ENCODE assay signal across 13 cellular contexts in the genomic region with DNA sequence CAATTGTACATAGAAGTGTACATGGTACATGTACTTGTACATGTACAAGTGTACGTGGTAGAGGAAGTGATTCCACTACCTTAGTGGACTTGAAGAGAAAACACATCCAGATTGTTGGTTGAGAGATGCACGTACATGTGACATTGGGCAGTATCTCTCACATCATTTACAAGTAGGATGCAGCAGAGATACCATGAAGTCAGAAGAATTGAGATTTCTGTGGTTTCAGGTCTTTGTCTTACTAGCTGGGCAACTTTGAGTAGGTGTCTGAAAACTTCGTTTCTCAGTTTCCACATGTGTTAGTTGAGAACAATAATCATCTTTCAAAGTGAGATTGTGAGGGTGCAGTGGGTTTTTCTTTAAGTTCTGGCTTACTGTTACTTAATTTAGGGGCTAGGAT. TPM values are rescaled to one million over a fixed set of nuclear protein-coding genes. Genes with fewer than 3 reads are reported as not detected.
DNase-seq lines count a peak whose midpoint lies in the region; ATAC-seq, FAIRE-seq and TF ChIP-seq lines count a peak whose summit lies in the region.
"Had no signal": no experiment of that assay in that cellular context is flagged by ENCODE, and none has a peak within 500 bp of the region (broad histone marks: within the 10 kb centered on the region; RNA-seq: fewer than 3 reads in every experiment).

No MANE protein-coding gene starts in this region.

- no peaks in the 10 kb centered on the region for H3K4me1 ChIP-seq in SJCRH30
- H3K4me1 ChIP-seq: parathyroid adenoma, SJSA1 had no signal

- no peaks in the 10 kb centered on the region for H3K27me3 ChIP-seq in SJCRH30
- H3K27me3 ChIP-seq in brain microvascular endothelial cell (replicated peaks) = no peaks in the 10 kb centered on the region
- H3K27me3 ChIP-seq: SJSA1 had no signal

- ATAC-seq in activated T-cell treated with anti-CD3 and anti-CD28 coated beads, Interleukin-2, amount 50 U/mL, for 4 hours = peak; percentile 80 to 83
- ATAC-seq in GM21619 (IDR thresholded peaks at IDR 0.05; ENCODE audit: unreplicated experiment) = peak; percentile 96
- ATAC-seq in HG03175 (IDR thresholded peaks at IDR 0.05; ENCODE audit: unreplicated experiment) = peak; percentile 70
- ATAC-seq in stimulated activated memory B cell treated with anti-CD40 and anti-IgM and Interleukin-4, amounts not matched to agents 10 μg/mL and 1 μg/mL and 100 μg/mL, for 72 hours = peak; percentile 62
- ATAC-seq: left cardiac atrium had no signal

- TF ChIP-seq CTCF in brain microvascular endothelial cell (IDR thresholded peaks at IDR 0.05; ENCODE audit: low read depth, low read length, missing control alignments) = no peak
- no peak for TF ChIP-seq CTCF in D721Med (IDR thresholded peaks at IDR 0.05; ENCODE audit: insufficient read depth, missing control alignments)

- H3K4me1 Mint-ChIP-seq in activated T-cell treated with anti-CD3 and anti-CD28 coated beads, Interleukin-2, amount 50 U/mL, for 4 hours (ENCODE audit: low read depth) = peaks cover 14% of the 10 kb centered on the region
- H3K4me1 Mint-ChIP-seq in stimulated activated memory B cell treated with anti-CD40 and anti-IgM and Interleukin-4, amounts not matched to agents 10 μg/mL and 1 μg/mL and 100 μg/mL, for 72 hours = no peaks in the 10 kb centered on the region

- H3K4me3 ChIP-seq in SJCRH30 (no peak overlapping the region), brain microvascular endothelial cell (ENCODE audit: low read depth, low read length) (no peak overlapping the region)
- H3K4me3 ChIP-seq: SJSA1 had no signal

- no peak for DNase-seq in activated T-cell treated with anti-CD3 and anti-CD28 coated beads, Interleukin-2, amount 50 U/mL, for 4 hours
- DNase-seq in activated T-cell treated with anti-CD3 and anti-CD28 coated beads, Interleukin-2, amount 50 U/mL, for 48 hours = no peak
- DNase-seq in SJCRH30 = no peak
- no peak for DNase-seq in brain microvascular endothelial cell
- DNase-seq in D721Med (ENCODE audit: insufficient read length, low spot score) = no peak
- DNase-seq: activated CD4-positive, alpha-beta T cell treated with anti-CD3 and anti-CD28 coated beads, Interleukin-2, amount 50 U/mL, for 48 hours; left cardiac atrium had no signal

- FAIRE-seq in D721Med (lab: Jason Lieb, UNC) = no peak
- FAIRE-seq: G401.6 had no signal

- H3K27ac ChIP-seq in SJCRH30 = no peak overlapping the region
- no peak overlapping the region for H3K27ac ChIP-seq in brain microvascular endothelial cell
- H3K27ac ChIP-seq: parathyroid adenoma, SJSA1 had no signal

- H3K36me3 ChIP-seq in SJCRH30 (no peaks in the 10 kb centered on the region), brain microvascular endothelial cell (replicated peaks) (no peaks in the 10 kb centered on the region)
- H3K36me3 ChIP-seq: SJSA1 had no signal

- H3K27me3 Mint-ChIP-seq in activated T-cell treated with anti-CD3 and anti-CD28 coated beads, Interleukin-2, amount 50 U/mL, for 4 hours (ENCODE audit: low read depth) = peaks cover 2% of the 10 kb centered on the region
- peaks cover 4% of the 10 kb centered on the region for H3K27me3 Mint-ChIP-seq in stimulated activated memory B cell treated with anti-CD40 and anti-IgM and Interleukin-4, amounts not matched to agents 10 μg/mL and 1 μg/mL and 100 μg/mL, for 72 hours

- in situ Hi-C loops in brain microvascular endothelial cell (cut with HindIII; ENCODE audit: low pct_ligation_motif_present, low sequenced_read_pairs) = no loop called here

- no peaks in the 10 kb centered on the region; the same call in 1 of the 2 replicates for H3K9me3 ChIP-seq in SJCRH30 (replicated peaks)
- H3K9me3 ChIP-seq: SJSA1 had no signal

- H3K9me3 Mint-ChIP-seq in activated T-cell treated with anti-CD3 and anti-CD28 coated beads, Interleukin-2, amount 50 U/mL, for 4 hours = no peaks in the 10 kb centered on the region
- no peaks in the 10 kb centered on the region for H3K9me3 Mint-ChIP-seq in stimulated activated memory B cell treated with anti-CD40 and anti-IgM and Interleukin-4, amounts not matched to agents 10 μg/mL and 1 μg/mL and 100 μg/mL, for 72 hours

- no peaks in the 10 kb centered on the region for H3K36me3 Mint-ChIP-seq in activated T-cell treated with anti-CD3 and anti-CD28 coated beads, Interleukin-2, amount 50 U/mL, for 4 hours (ENCODE audit: insufficient read depth)
- H3K36me3 Mint-ChIP-seq in stimulated activated memory B cell treated with anti-CD40 and anti-IgM and Interleukin-4, amounts not matched to agents 10 μg/mL and 1 μg/mL and 100 μg/mL, for 72 hours = no peaks in the 10 kb centered on the region

- H3K4me3 Mint-ChIP-seq in activated T-cell treated with anti-CD3 and anti-CD28 coated beads, Interleukin-2, amount 50 U/mL, for 4 hours = no peak overlapping the region
- H3K4me3 Mint-ChIP-seq in stimulated activated memory B cell treated with anti-CD40 and anti-IgM and Interleukin-4, amounts not matched to agents 10 μg/mL and 1 μg/mL and 100 μg/mL, for 72 hours = no peak overlapping the region

- H3K27ac Mint-ChIP-seq in stimulated activated memory B cell treated with anti-CD40 and anti-IgM and Interleukin-4, amounts not matched to agents 10 μg/mL and 1 μg/mL and 100 μg/mL, for 72 hours = peak overlapping the region; percentile 35

RNA-seq across cellular contexts. Expression of a gene that starts 21.5 kb away (rescaled TPM):
- total RNA-seq in activated T-cell treated with anti-CD3 and anti-CD28 coated beads, Interleukin-2, amount 50 U/mL, for 4 hours = 1 to 10 TPM; 1.1 to 2.3 (median 1.6) TPM
- total RNA-seq in SJCRH30 (2014; rRNA removed; shearing (Covaris generic)) = 39.5 and 44.4 TPM in 2 replicates

RNA-seq across cellular contexts. Expression of a gene that starts 44.7 kb away (rescaled TPM):
- total RNA-seq in activated T-cell treated with anti-CD3 and anti-CD28 coated beads, Interleukin-2, amount 50 U/mL, for 4 hours = not detected
- total RNA-seq in SJCRH30 (2014; rRNA removed; shearing (Covaris generic)) = not detected in 2 replicates
- total RNA-seq: left cardiac atrium, SJSA1 had no signal

Comparison
In these comparisons a context has a peak if more than half of its experiments do, and no peak if none do; other contexts are left out.
1. RNA of a gene that starts 21.5 kb away (total RNA-seq): 39.5 to 44.4 TPM in SJCRH30; 1.1 to 2.3 TPM in activated T-cell treated with anti-CD3 and anti-CD28 coated beads, Interleukin-2, amount 50 U/mL, for 4 hours; every median in the first group is over 10 times any median in the second.
2. Peak in every context shown above with its lines, with median percentiles within 50 percentile points of each other: ATAC-seq.